ENCODE assay signal across 25 cellular contexts in genomic region chr5:20245432-20245974, GRCh38.
"Had no signal": no experiment of that assay in that cellular context is flagged by ENCODE, and none has a peak within 500 bp of the region (broad histone marks: within the 10 kb centered on the region; RNA-seq: fewer than 3 reads in every experiment).

No MANE protein-coding gene starts in this region.

- H3K4me1 Mint-ChIP-seq: endodermal cell had no signal

- H3K4me3 Mint-ChIP-seq: dendritic cell treated with granulocyte-macrophage colony-stimulating factor and Interleukin-4, amounts not matched to agents 40 ng/mL and 50 ng/mL, for 4 days; effector memory CD8-positive, alpha-beta T cell; endodermal cell had no signal

- H3K4me3 ChIP-seq: colonic mucosa, coronary artery, dorsolateral prefrontal cortex, esophagus muscularis mucosa, esophagus squamous epithelium, gastrocnemius medialis, gastroesophageal sphincter, heart left ventricle, heart right ventricle had no signal

- ATAC-seq: effector memory CD8-positive, alpha-beta T cell; esophagus mucosa; foreskin keratinocyte; gastrocnemius medialis; gastroesophageal sphincter; heart left ventricle; heart right ventricle had no signal

- H3K36me3 ChIP-seq: colonic mucosa, esophagus muscularis mucosa, esophagus squamous epithelium, gastrocnemius medialis, gastroesophageal sphincter, heart left ventricle, heart right ventricle had no signal

- H3K27me3 Mint-ChIP-seq: dendritic cell treated with granulocyte-macrophage colony-stimulating factor and Interleukin-4, amounts not matched to agents 40 ng/mL and 50 ng/mL, for 4 days; effector memory CD8-positive, alpha-beta T cell had no signal

- H3K27me3 ChIP-seq: colonic mucosa, dorsolateral prefrontal cortex, esophagus muscularis mucosa, esophagus squamous epithelium, foreskin keratinocyte, gastrocnemius medialis, gastroesophageal sphincter, heart left ventricle, heart right ventricle had no signal

- H3K27ac Mint-ChIP-seq: dendritic cell treated with granulocyte-macrophage colony-stimulating factor and Interleukin-4, amounts not matched to agents 40 ng/mL and 50 ng/mL, for 4 days; effector memory CD8-positive, alpha-beta T cell; endodermal cell had no signal

- H3K9me3 ChIP-seq: colonic mucosa, esophagus muscularis mucosa, esophagus squamous epithelium, gastrocnemius medialis, gastroesophageal sphincter had no signal

- DNase-seq: colonic mucosa; cortex of kidney; dermis blood vessel endothelial cell; dorsolateral prefrontal cortex; effector CD4-positive, alpha-beta T cell; effector CD8-positive, alpha-beta T cell; effector memory CD4-positive, alpha-beta T cell; effector memory CD8-positive, alpha-beta T cell; endodermal cell; erythroblast; esophagus squamous epithelium; foreskin fibroblast; foreskin keratinocyte; foreskin melanocyte; gastrocnemius medialis; glutamatergic neuron; head of caudate nucleus; heart left ventricle; heart right ventricle had no signal

- H3K27ac ChIP-seq: colonic mucosa, coronary artery, dorsolateral prefrontal cortex, epithelial cell of prostate, esophagus muscularis mucosa, esophagus squamous epithelium, foreskin keratinocyte, gastrocnemius medialis, gastroesophageal sphincter, heart left ventricle, heart right ventricle had no signal

- H3K9me3 Mint-ChIP-seq: endodermal cell had no signal

- H3K4me1 ChIP-seq: colonic mucosa, esophagus muscularis mucosa, esophagus squamous epithelium, foreskin keratinocyte, gastrocnemius medialis, gastroesophageal sphincter, heart left ventricle, heart right ventricle had no signal
